Comparison of ENCODE assay signal across 8 cellular contexts in the genomic region with DNA sequence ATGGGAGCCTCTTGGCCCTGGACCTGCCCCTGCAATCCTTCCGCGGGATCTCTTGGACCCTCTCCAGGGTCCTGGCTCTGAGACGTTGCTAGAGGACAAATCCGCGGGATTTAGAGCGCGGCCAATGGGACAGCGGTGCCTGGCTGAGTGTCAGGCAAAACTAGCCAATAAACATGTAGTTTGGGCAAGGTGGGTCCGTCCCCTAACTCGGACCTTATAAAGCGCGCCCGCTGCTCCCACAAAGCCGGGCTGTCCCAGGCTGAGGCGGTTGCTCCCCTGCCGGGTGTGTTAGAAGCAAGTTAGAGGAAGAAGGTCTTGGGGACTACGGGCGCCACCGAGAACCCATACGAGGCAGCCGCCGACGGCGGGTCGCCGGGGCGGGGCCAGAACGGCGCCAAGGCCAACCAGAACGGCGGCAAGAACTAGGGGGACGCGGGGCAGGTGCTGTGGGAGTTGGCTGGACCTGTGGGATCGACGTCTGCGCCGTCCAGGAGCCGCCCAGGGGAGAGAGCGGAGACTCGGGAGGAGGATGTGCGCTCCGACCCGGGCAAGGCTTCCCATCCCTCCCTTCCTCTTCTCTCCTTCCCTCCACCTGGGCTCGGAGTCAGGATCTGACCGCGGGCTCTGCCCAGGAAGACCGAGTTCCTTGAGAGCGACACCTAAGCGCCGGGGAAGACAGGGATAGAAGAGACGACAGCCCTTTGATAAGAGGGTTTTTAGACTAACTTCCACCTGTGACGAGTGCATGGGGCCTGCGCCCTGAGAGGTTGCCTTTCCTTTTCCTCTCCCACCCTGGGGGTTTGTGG. TPM values are rescaled to one million over a fixed set of nuclear protein-coding genes. Genes with fewer than 3 reads are reported as not detected.
DNase-seq lines count a peak whose midpoint lies in the region; ATAC-seq and TF ChIP-seq lines count a peak whose summit lies in the region.

No MANE protein-coding gene starts in this region.

- H4K20me1 ChIP-seq in DOHH2 (ENCODE audit: control insufficient read depth, insufficient read depth, low read depth, low read length): no peaks in the 10 kb centered on the region

- peak overlapping the region; percentile 83 for H3K4me2 ChIP-seq in DOHH2 (ENCODE audit: low read length)

- H3K27ac Mint-ChIP-seq in naive B cell: no peak overlapping the region

- no peaks in the 10 kb centered on the region for H3K27me3 Mint-ChIP-seq in naive B cell

- no peaks in the 10 kb centered on the region for H3K36me3 ChIP-seq in DOHH2 (ENCODE audit: control insufficient read depth, low read length)

- H3F3A ChIP-seq in DOHH2 (ENCODE audit: control insufficient read depth, insufficient read depth): peaks cover 5% of the 10 kb centered on the region; the same call in 1 of the 2 replicates

- no peak overlapping the region; the same call in 1 of the 2 replicates for H3K27ac ChIP-seq in DOHH2 (ENCODE audit: low read depth, low read length)

- H3K9me2 ChIP-seq in DOHH2 (replicated peaks; ENCODE audit: control insufficient read depth, low read length): no peaks in the 10 kb centered on the region

- no peaks in the 10 kb centered on the region for H3K36me3 Mint-ChIP-seq in naive B cell

- H3K79me2 ChIP-seq in DOHH2 (ENCODE audit: control insufficient read depth, low read length): peaks cover 4% of the 10 kb centered on the region; the same call in 1 of the 2 replicates

- TF ChIP-seq CTCF in DOHH2 (IDR thresholded peaks at IDR 0.05; ENCODE audit: low read depth, low read length, poor library complexity, severe bottlenecking): no peak

- H3K9me3 Mint-ChIP-seq in naive B cell: no peaks in the 10 kb centered on the region

- peaks cover 3 to 9% (median 7%) of the 10 kb centered on the region in 3 donors for H3K4me1 Mint-ChIP-seq in naive B cell

- no peaks in the 10 kb centered on the region for H3K27me3 ChIP-seq in DOHH2 (ENCODE audit: control insufficient read depth, low read length)

- peak overlapping the region; percentile 78 for H3K4me3 ChIP-seq in DOHH2 (ENCODE audit: low read length)
- peak overlapping the region; percentile 72 for H3K4me3 ChIP-seq in Jurkat, Clone E6-1 (ENCODE audit: low read length)

- peaks cover 44% of the 10 kb centered on the region for H3K4me1 ChIP-seq in DOHH2 (ENCODE audit: control insufficient read depth, low read length)

- no peak overlapping the region for H3K4me3 Mint-ChIP-seq in naive B cell

- peak; percentile 92 for DNase-seq in Jurkat, Clone E6-1 (ENCODE audit: low read depth, low spot score)
- DNase-seq in OCI-M2 (lab: John Stamatoyannopoulos, UW; ENCODE audit: unreplicated experiment) (peak; percentile 78), activated T-helper 1 cell treated with Interleukin-2 at 50 U/mL for 16 hours (ENCODE audit: low read depth) (peak; percentile 18), fibroblast of peridontal ligament (ENCODE audit: extremely low read depth) (peak; percentile 97), naive B cell (peak; percentile 54)
- DNase-seq in stimulated activated naive CD8-positive, alpha-beta T cell treated with anti-CD3 and anti-CD28 coated beads, Interleukin-15, Interleukin-2, amounts not matched to agents 100 U/mL and 50 U/mL, for 24 hours: peak; percentile 79

- no peaks in the 10 kb centered on the region for H3K9me3 ChIP-seq in DOHH2 (ENCODE audit: control insufficient read depth, insufficient read depth, low read length)

- peak; percentile 86 for ATAC-seq in GM21737 (IDR thresholded peaks at IDR 0.05; ENCODE audit: unreplicated experiment)
- ATAC-seq in naive B cell (ENCODE audit: low read depth in 2 of 2): peak; percentile 74 to 79
- peak; percentile 98 for ATAC-seq in stimulated activated naive CD8-positive, alpha-beta T cell treated with anti-CD3 and anti-CD28 coated beads, Interleukin-15, Interleukin-2, amounts not matched to agents 100 U/mL and 50 U/mL, for 24 hours

RNA-seq across cellular contexts. Expression of gene TMEM14A, which starts 6.5 kb away (rescaled TPM):
- 36.6 TPM for polyA plus RNA-seq in Jurkat, Clone E6-1 (2012; ENCODE audit: insufficient read depth, insufficient read length)
- 10 to 100 TPM in 5 of 6 donors, 1 to 10 TPM in 1; 9.7 to 22.3 (median 15.5) TPM for polyA plus RNA-seq in naive B cell (ENCODE audit: low read depth in 6 of 6)

Comparison
In these comparisons a context has a peak if more than half of its experiments do, and no peak if none do; other contexts are left out.
1. DNase-seq: peak in every context shown above with its lines; median percentile 97 in fibroblast of peridontal ligament; 92 in Jurkat, Clone E6-1; 79 in stimulated activated naive CD8-positive, alpha-beta T cell treated with anti-CD3 and anti-CD28 coated beads, Interleukin-15, Interleukin-2, amounts not matched to agents 100 U/mL and 50 U/mL, for 24 hours; 78 in OCI-M2; 54 in naive B cell; 18 in activated T-helper 1 cell treated with Interleukin-2 at 50 U/mL for 16 hours.